In the genomic region with DNA sequence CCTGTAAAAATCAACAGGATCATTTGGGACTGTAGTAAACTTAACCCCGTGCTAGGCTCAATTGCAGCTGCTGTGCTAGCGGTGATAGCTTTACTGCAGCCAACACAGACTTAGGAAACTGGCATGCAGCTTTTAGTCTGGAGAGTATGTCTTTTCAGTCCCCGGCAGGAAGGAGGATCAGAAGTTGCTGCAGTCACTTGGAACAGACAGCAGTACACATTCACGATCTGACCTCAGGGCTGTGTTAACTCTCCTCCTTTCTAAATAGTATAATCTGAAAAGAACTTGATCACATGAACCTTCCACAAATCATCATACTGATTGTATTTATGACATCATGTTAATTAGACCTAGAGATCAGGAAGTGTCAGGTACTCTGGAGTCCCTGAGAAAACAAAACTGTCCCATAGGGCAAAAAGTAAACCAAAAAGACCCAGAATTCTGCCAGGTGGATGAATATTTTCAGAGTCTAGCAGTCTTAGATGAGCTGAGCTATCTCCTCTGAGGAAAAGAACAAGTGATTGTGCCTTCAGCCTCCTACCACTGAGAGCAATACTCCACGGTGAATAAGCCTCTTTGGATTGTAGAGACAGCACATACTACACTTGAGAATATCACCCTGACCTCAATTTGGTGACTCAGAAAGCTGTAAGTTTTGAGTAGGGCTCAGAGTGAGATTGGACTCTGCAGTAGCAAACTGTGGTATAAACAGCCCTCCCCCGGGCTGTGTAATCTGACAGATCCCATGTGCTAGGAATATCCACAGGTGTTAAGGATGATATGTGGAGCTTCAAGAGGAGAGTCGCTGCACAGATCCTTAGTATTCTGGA, we compare ENCODE assay signal across 13 cellular contexts.
DNase-seq lines count a peak whose midpoint lies in the region; ATAC-seq, FAIRE-seq and TF ChIP-seq lines count a peak whose summit lies in the region.
"Had no signal": no experiment of that assay in that cellular context is flagged by ENCODE, and none has a peak within 500 bp of the region (broad histone marks: within the 10 kb centered on the region; RNA-seq: fewer than 3 reads in every experiment).

No MANE protein-coding gene starts in this region.

- CTCF ChIA-PET in A549 (lab: Yijun Ruan, JAX) (interaction anchor here (1.1 to 15.8 kb wide), 4 partner anchors 9 to 885 kb away, joined by 3 to 197 read pairs (median 11); no protein-coding TSS in a partner anchor), HEK293T (lab: Yijun Ruan, JAX) (interaction anchor here (0.6 kb wide), 1 partner anchor 503 kb away, joined by 9 read pairs; no protein-coding TSS in a partner anchor)

- H3K4me3 ChIP-seq in A549 (no peak overlapping the region), WERI-Rb-1 (ENCODE audit: low read depth, low read length) (no peak overlapping the region), prostate gland (no peak overlapping the region), esophagus muscularis mucosa (no peak overlapping the region)
- H3K4me3 ChIP-seq: Peyer's patch had no signal

- ATAC-seq in A549: peak; percentile 48 to 74; a peak in 5 of 6 replicates

- TF ChIP-seq EP300 in A549 (IDR thresholded peaks at IDR 0.05): no peak
- no peak for TF ChIP-seq EP300 in esophagus muscularis mucosa (IDR thresholded peaks at IDR 0.05)

- TF ChIP-seq CTCF in A549 (IDR thresholded peaks at IDR 0.05) (no peak), WERI-Rb-1 (IDR thresholded peaks at IDR 0.05; ENCODE audit: low read depth, low read length) (no peak), prostate gland (IDR thresholded peaks at IDR 0.05) (no peak), esophagus muscularis mucosa (IDR thresholded peaks at IDR 0.05) (no peak)

- H3K9me3 ChIP-seq in A549: no peaks in the 10 kb centered on the region
- H3K9me3 ChIP-seq in WERI-Rb-1 (ENCODE audit: severe bottlenecking): no peaks in the 10 kb centered on the region
- no peaks in the 10 kb centered on the region for H3K9me3 ChIP-seq in prostate gland
- no peaks in the 10 kb centered on the region for H3K9me3 ChIP-seq in esophagus muscularis mucosa
- H3K9me3 ChIP-seq: Peyer's patch had no signal

- no peaks in the 10 kb centered on the region for H3K27me3 ChIP-seq in WERI-Rb-1 (ENCODE audit: insufficient read depth, low read depth, severe bottlenecking)
- no peaks in the 10 kb centered on the region for H3K27me3 ChIP-seq in prostate gland (replicated peaks; ENCODE audit: insufficient read depth)
- no peaks in the 10 kb centered on the region for H3K27me3 ChIP-seq in esophagus muscularis mucosa
- H3K27me3 ChIP-seq: Peyer's patch had no signal

- DNase-seq in A549 (ENCODE audit: low read depth in 1 of 2, low spot score in 1 of 2) (no peak), ELR (ENCODE audit: low read depth) (peak; percentile 86), WERI-Rb-1 (peak; percentile 9), hepatic stellate cell (ENCODE audit: low spot score) (peak; percentile 72), prostate gland (ENCODE audit: low spot score) (no peak), esophagus muscularis mucosa (ENCODE audit: extremely low spot score) (no peak), HEK293T (ENCODE audit: extremely low spot score) (no peak)
- DNase-seq in activated CD8-positive, alpha-beta memory T cell treated with anti-CD3 and anti-CD28 coated beads for 24 hours: no peak
- DNase-seq: activated CD4-positive, CD25-positive, alpha-beta regulatory T cell; left cardiac atrium; NCI-H2107; Peyer's patch had no signal

- no peak overlapping the region for H3K27ac ChIP-seq in A549
- H3K27ac ChIP-seq in WERI-Rb-1: no peak overlapping the region
- no peak overlapping the region for H3K27ac ChIP-seq in prostate gland
- H3K27ac ChIP-seq in esophagus muscularis mucosa (replicated peaks in 1 of 4): no peak overlapping the region
- H3K27ac ChIP-seq: Peyer's patch had no signal

- H3K36me3 ChIP-seq in WERI-Rb-1: no peaks in the 10 kb centered on the region
- no peaks in the 10 kb centered on the region for H3K36me3 ChIP-seq in prostate gland
- H3K36me3 ChIP-seq in esophagus muscularis mucosa: no peaks in the 10 kb centered on the region
- H3K36me3 ChIP-seq: Peyer's patch had no signal

- POLR2A ChIA-PET in A549 (lab: Yijun Ruan, JAX): no interaction called here
- POLR2A ChIA-PET in HEK293T (lab: Yijun Ruan, JAX): interaction anchor here (0.9 to 1.2 kb wide), 3 partner anchors 23 to 420 kb away, joined by 3 read pairs; no protein-coding TSS in a partner anchor

- no peak overlapping the region for H3K4me2 ChIP-seq in A549

- H3K4me1 ChIP-seq in A549 (no peaks in the 10 kb centered on the region), prostate gland (replicated peaks) (no peaks in the 10 kb centered on the region), esophagus muscularis mucosa (peaks cover 0 to 10% (median 0%) of the 10 kb centered on the region in 4 donors)

- intact Hi-C loops in prostate gland (cut with DNase I): loop anchor here (10.0 kb wide), 2 partner anchors 483 to 883 kb away; a partner anchor contains a TSS
- intact Hi-C loops in esophagus muscularis mucosa (cut with DNase I): loop anchor here (10.0 kb wide), 2 partner anchors 333 to 883 kb away; a partner anchor contains a TSS

- FAIRE-seq in A549 (lab: Jason Lieb, UNC): no peak
- FAIRE-seq: endometrium had no signal

- WGBS in A549 (ENCODE audit: missing lambda C conversion rate): 32% methylated on average over 7 of the region's 7 CpGs
- 42% methylated on average over 7 of the region's 7 CpGs for WGBS in prostate gland
- 57% methylated on average over 6 of the region's 7 CpGs for WGBS in esophagus muscularis mucosa

- TF ChIP-seq POLR2A in A549 (IDR thresholded peaks at IDR 0.05; ENCODE audit: low read length): no peak
- TF ChIP-seq POLR2A in prostate gland (IDR thresholded peaks at IDR 0.05): no peak
- no peak for TF ChIP-seq POLR2A in esophagus muscularis mucosa (IDR thresholded peaks at IDR 0.05; ENCODE audit: low read depth)

- TF ChIP-seq RAD21 in A549 (conservative IDR thresholded peaks at IDR 0.05 in 1 of 2, IDR thresholded peaks at IDR 0.05 in 1 of 2): no peak

TF ChIP-seq in A549, 52 proteins besides CTCF, POLR2A, EP300 and RAD21 (continues in another document):
- TF ChIP-seq, protein P1, sequence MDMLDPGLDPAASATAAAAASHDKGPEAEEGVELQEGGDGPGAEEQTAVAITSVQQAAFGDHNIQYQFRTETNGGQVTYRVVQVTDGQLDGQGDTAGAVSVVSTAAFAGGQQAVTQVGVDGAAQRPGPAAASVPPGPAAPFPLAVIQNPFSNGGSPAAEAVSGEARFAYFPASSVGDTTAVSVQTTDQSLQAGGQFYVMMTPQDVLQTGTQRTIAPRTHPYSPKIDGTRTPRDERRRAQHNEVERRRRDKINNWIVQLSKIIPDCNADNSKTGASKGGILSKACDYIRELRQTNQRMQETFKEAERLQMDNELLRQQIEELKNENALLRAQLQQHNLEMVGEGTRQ (IDR thresholded peaks at IDR 0.05): no peak
- TF ChIP-seq MAZ (IDR thresholded peaks at IDR 0.05; ENCODE audit: borderline replicate concordance, low read depth, low read length) (no peak), CEBPB (IDR thresholded peaks at IDR 0.05) (no peak), FOSL2 (IDR thresholded peaks at IDR 0.05) (no peak), FOSL2 (CRISPR knock-in tag; IDR thresholded peaks at IDR 0.05) (no peak), SREBF2 (IDR thresholded peaks at IDR 0.05) (no peak), POLR2AphosphoS2 (conservative IDR thresholded peaks at IDR 0.05; ENCODE audit: low read length) (no peak)
- TF ChIP-seq, protein P2, sequence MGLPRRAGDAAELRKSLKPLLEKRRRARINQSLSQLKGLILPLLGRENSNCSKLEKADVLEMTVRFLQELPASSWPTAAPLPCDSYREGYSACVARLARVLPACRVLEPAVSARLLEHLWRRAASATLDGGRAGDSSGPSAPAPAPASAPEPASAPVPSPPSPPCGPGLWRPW (IDR thresholded peaks at IDR 0.05): no peak
- TF ChIP-seq, protein P3, sequence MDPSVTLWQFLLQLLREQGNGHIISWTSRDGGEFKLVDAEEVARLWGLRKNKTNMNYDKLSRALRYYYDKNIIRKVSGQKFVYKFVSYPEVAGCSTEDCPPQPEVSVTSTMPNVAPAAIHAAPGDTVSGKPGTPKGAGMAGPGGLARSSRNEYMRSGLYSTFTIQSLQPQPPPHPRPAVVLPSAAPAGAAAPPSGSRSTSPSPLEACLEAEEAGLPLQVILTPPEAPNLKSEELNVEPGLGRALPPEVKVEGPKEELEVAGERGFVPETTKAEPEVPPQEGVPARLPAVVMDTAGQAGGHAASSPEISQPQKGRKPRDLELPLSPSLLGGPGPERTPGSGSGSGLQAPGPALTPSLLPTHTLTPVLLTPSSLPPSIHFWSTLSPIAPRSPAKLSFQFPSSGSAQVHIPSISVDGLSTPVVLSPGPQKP (IDR thresholded peaks at IDR 0.05; ENCODE audit: low read depth, low read length): no peak

TF ChIP-seq in HEK293T, 16 proteins besides CTCF, POLR2A, EP300 and RAD21:
- TF ChIP-seq L3MBTL2 (conservative IDR thresholded peaks at IDR 0.05) (no peak), CTBP1 (IDR thresholded peaks at IDR 0.05; ENCODE audit: borderline replicate concordance) (no peak), BHLHE40 (IDR thresholded peaks at IDR 0.05; ENCODE audit: borderline replicate concordance) (no peak), ELF4 (IDR thresholded peaks at IDR 0.05) (no peak), ARNT (IDR thresholded peaks at IDR 0.05) (no peak), ZNF384 (IDR thresholded peaks at IDR 0.05) (no peak), FOXA1 (IDR thresholded peaks at IDR 0.05) (no peak), FOXK2 (IDR thresholded peaks at IDR 0.05) (no peak), TARDBP (IDR thresholded peaks at IDR 0.05) (no peak), SP1 (IDR thresholded peaks at IDR 0.05) (no peak), HDGF (IDR thresholded peaks at IDR 0.05; ENCODE audit: borderline replicate concordance) (no peak), NFRKB (IDR thresholded peaks at IDR 0.05) (no peak), LEF1 (IDR thresholded peaks at IDR 0.05; ENCODE audit: borderline replicate concordance) (no peak), SUZ12 (IDR thresholded peaks at IDR 0.05) (no peak), FOXM1 (IDR thresholded peaks at IDR 0.05; ENCODE audit: borderline replicate concordance) (no peak)
- TF ChIP-seq, protein P4, sequence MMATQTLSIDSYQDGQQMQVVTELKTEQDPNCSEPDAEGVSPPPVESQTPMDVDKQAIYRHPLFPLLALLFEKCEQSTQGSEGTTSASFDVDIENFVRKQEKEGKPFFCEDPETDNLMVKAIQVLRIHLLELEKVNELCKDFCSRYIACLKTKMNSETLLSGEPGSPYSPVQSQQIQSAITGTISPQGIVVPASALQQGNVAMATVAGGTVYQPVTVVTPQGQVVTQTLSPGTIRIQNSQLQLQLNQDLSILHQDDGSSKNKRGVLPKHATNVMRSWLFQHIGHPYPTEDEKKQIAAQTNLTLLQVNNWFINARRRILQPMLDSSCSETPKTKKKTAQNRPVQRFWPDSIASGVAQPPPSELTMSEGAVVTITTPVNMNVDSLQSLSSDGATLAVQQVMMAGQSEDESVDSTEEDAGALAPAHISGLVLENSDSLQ (IDR thresholded peaks at IDR 0.05): no peak

Comparison
In these comparisons a context has a peak if more than half of its experiments do, and no peak if none do; other contexts are left out.
1. DNase-seq: peak in ELR (single experiment), WERI-Rb-1 (single experiment) and hepatic stellate cell (single experiment); none in A549 (0 of 2), prostate gland (single experiment), esophagus muscularis mucosa (single experiment), HEK293T (single experiment) and activated CD8-positive, alpha-beta memory T cell treated with anti-CD3 and anti-CD28 coated beads for 24 hours (single experiment).